Comparison of ENCODE assay signal across 8 cellular contexts in genomic region chr11:65262775-65263174, GRCh38. TPM values are rescaled to one million over a fixed set of nuclear protein-coding genes. Genes with fewer than 3 reads are reported as not detected.
DNase-seq lines count a peak whose midpoint lies in the region; ATAC-seq, FAIRE-seq and TF ChIP-seq lines count a peak whose summit lies in the region.

No MANE protein-coding gene starts in this region.

- no peaks in the 10 kb centered on the region for H3K9me3 Mint-ChIP-seq in activated CD4-positive, alpha-beta memory T cell treated with anti-CD3 and anti-CD28 coated beads for 36 hours

- dilution Hi-C loops in keratinocyte (cut with MboI; ENCODE audit: extremely low pct_ligation_motif_present, low sequenced_read_pairs), result no loop called here

- intact Hi-C loops in activated CD4-positive, alpha-beta memory T cell treated with anti-CD3 and anti-CD28 coated beads for 36 hours (cut with micrococcal nuclease), result loop anchor here (10.0 kb wide), 2 partner anchors 128 to 252 kb away; partner anchors contain the start of gene SYVN1
- intact Hi-C loops in thyroid gland (cut with DNase I), result no loop called here

- no peaks in the 10 kb centered on the region for H4K20me1 ChIP-seq in keratinocyte (ENCODE audit: control insufficient read depth, extremely low read depth, insufficient read depth, low read length)

- H3K27me3 ChIP-seq in keratinocyte (ENCODE audit: control insufficient read depth, extremely low read depth, insufficient read depth, low read length), result no peaks in the 10 kb centered on the region
- H3K27me3 ChIP-seq in thyroid gland, result no peaks in the 10 kb centered on the region

- H3K9me3 ChIP-seq in keratinocyte (ENCODE audit: control insufficient read depth, low read depth, low read length) (no peaks in the 10 kb centered on the region), thyroid gland (no peaks in the 10 kb centered on the region)

- 41 to 46% methylated on average over 6 of the region's 6 CpGs for WGBS in thyroid gland, 2 donors

- peaks cover 1 to 2% of the 10 kb centered on the region in 2 experiments for H3K36me3 ChIP-seq in keratinocyte (ENCODE audit: control insufficient read depth in 2 of 2, extremely low read depth in 1 of 2, insufficient read depth in 2 of 2, low read length in 2 of 2)
- no peaks in the 10 kb centered on the region for H3K36me3 ChIP-seq in thyroid gland

- H3K36me3 Mint-ChIP-seq in activated CD4-positive, alpha-beta memory T cell treated with anti-CD3 and anti-CD28 coated beads for 36 hours, result peaks cover 34% of the 10 kb centered on the region

- H3K27ac Mint-ChIP-seq in activated CD4-positive, alpha-beta memory T cell treated with anti-CD3 and anti-CD28 coated beads for 36 hours, result peak overlapping the region; percentile 94

- peak; percentile 59 for DNase-seq in activated effector memory CD4-positive, alpha-beta T cell treated with anti-CD3 and anti-CD28 coated beads, Interleukin-2, amount 50 U/mL, for 16 hours
- DNase-seq in activated effector memory CD4-positive, alpha-beta T cell treated with Interleukin-2 at 50 U/mL for 16 hours, result no peak
- DNase-seq in activated CD4-positive, alpha-beta memory T cell treated with anti-CD3 and anti-CD28 coated beads for 36 hours, result peak; percentile 19
- DNase-seq in keratinocyte (ENCODE audit: low read depth, low spot score) (no peak), thyroid gland (no peak), NCI-H2171 treated with DMSO at 0.1 percent for 48 hours (lab: John Stamatoyannopoulos, UW) (no peak), NCI-H187 treated with DMSO at 0.1 percent for 48 hours (lab: John Stamatoyannopoulos, UW) (no peak)

- no peak for FAIRE-seq in keratinocyte (lab: Jason Lieb, UNC)

- POLR2A ChIA-PET in activated CD4-positive, alpha-beta memory T cell treated with anti-CD3 and anti-CD28 coated beads for 36 hours (lab: Charles Lee), result interaction anchor here (0.9 to 2.2 kb wide), 14 partner anchors 8 to 238 kb away, joined by 3 to 23 read pairs (median 4); partner anchors contain the start of genes CAPN1, CDC42EP2, DPF2 and FAU

- peak overlapping the region; percentile 94 for H3K9ac ChIP-seq in keratinocyte (ENCODE audit: control insufficient read depth, extremely low read depth, insufficient read depth, low read length)

- peak overlapping the region; percentile 90 for H2AFZ ChIP-seq in keratinocyte (ENCODE audit: control insufficient read depth, low read length)

- H3K4me3 ChIP-seq in keratinocyte (ENCODE audit: control insufficient read depth in 2 of 3, extremely low read depth in 1 of 3, insufficient read depth in 2 of 3, low read depth in 1 of 3, low read length in 3 of 3) (peak overlapping the region; percentile 64 to 86 (median 73)), thyroid gland (replicated peaks in 1 of 3) (peak overlapping the region; percentile 16 to 51 (median 47))

- peak overlapping the region; percentile 97 for H3K4me2 ChIP-seq in keratinocyte (ENCODE audit: control insufficient read depth, extremely low read depth, insufficient read depth, low read depth, low read length)

- TF ChIP-seq CTCF in keratinocyte (optimal IDR thresholded peaks at IDR 0.05 in 1 of 3, IDR thresholded peaks at IDR 0.05 in 1 of 3, conservative IDR thresholded peaks at IDR 0.05 in 1 of 3; ENCODE audit: extremely low read depth in 1 of 3, insufficient read depth in 2 of 3, low read length in 3 of 3) (no peak), thyroid gland (IDR thresholded peaks at IDR 0.05) (no peak)

- H3K4me1 ChIP-seq in keratinocyte (ENCODE audit: control insufficient read depth, extremely low read depth, insufficient read depth, low read length), result peaks cover 13% of the 10 kb centered on the region
- peaks cover 13 to 14% of the 10 kb centered on the region in 2 donors for H3K4me1 ChIP-seq in thyroid gland

- no peaks in the 10 kb centered on the region for H3K27me3 Mint-ChIP-seq in activated CD4-positive, alpha-beta memory T cell treated with anti-CD3 and anti-CD28 coated beads for 36 hours

- no peak for ATAC-seq in GM19463 (IDR thresholded peaks at IDR 0.05; ENCODE audit: unreplicated experiment)

- CTCF ChIA-PET in activated CD4-positive, alpha-beta memory T cell treated with anti-CD3 and anti-CD28 coated beads for 36 hours (lab: Charles Lee), result interaction anchor here (1.0 to 2.6 kb wide), 12 partner anchors 12 to 83 kb away, joined by 3 to 22 read pairs (median 6); partner anchors contain the start of genes CAPN1, CDC42EP2 and DPF2

- peak overlapping the region; percentile 88 for H3K27ac ChIP-seq in keratinocyte (ENCODE audit: control insufficient read depth, insufficient read depth, low read length)
- H3K27ac ChIP-seq in thyroid gland, result peak overlapping the region in 1 of 3 donors; percentile 80

- peak overlapping the region; percentile 94 for H3K4me3 Mint-ChIP-seq in activated CD4-positive, alpha-beta memory T cell treated with anti-CD3 and anti-CD28 coated beads for 36 hours

- TF ChIP-seq POLR2A in thyroid gland (IDR thresholded peaks at IDR 0.05), result no peak

- peaks cover 36% of the 10 kb centered on the region for H3K4me1 Mint-ChIP-seq in activated CD4-positive, alpha-beta memory T cell treated with anti-CD3 and anti-CD28 coated beads for 36 hours (ENCODE audit: low read depth)

- peaks cover 22% of the 10 kb centered on the region for H3K79me2 ChIP-seq in keratinocyte (ENCODE audit: control insufficient read depth, insufficient read depth, low read length)

- no peaks in the 10 kb centered on the region for H3K9me1 ChIP-seq in keratinocyte (ENCODE audit: control insufficient read depth, extremely low read depth, insufficient read depth, low read length)

RNA-seq across cellular contexts. Expression of gene POLA2, which starts 1.0 kb away (rescaled TPM):
- 10 to 100 TPM; 62.9 to 66.9 TPM for total RNA-seq in activated CD4-positive, alpha-beta memory T cell treated with anti-CD3 and anti-CD28 coated beads for 36 hours
- polyA plus RNA-seq in keratinocyte, result 13.8 to 21.5 TPM (median 20.9 TPM) in 3 replicates
- polyA plus RNA-seq in keratinocyte (2011; ENCODE audit: low read depth), result 1.2 TPM
- polyA plus RNA-seq in keratinocyte (2011; cell fraction: cytosol; rRNA removed), result 7.3 and 15.7 TPM in 2 replicates
- 16.6 and 17.0 TPM in 2 replicates for polyA plus RNA-seq in keratinocyte (2011; cell fraction: nucleus; rRNA removed)
- 3.2 and 9.5 TPM in 2 replicates for polyA plus RNA-seq in keratinocyte (2012; ENCODE audit: low replicate concordance)
- polyA minus RNA-seq in keratinocyte, result 14.2 to 23.6 TPM (median 23.1 TPM) in 3 replicates
- polyA minus RNA-seq in keratinocyte (2011; cell fraction: cytosol; rRNA and poly(A)+ RNA removed), result 5.9 TPM
- polyA minus RNA-seq in keratinocyte (2011; cell fraction: nucleus; rRNA and poly(A)+ RNA removed), result 3.6 and 9.2 TPM in 2 replicates
- 10 to 100 TPM in 2 of 4 donors, 1 to 10 TPM in 2; 7.6 to 11.3 (median 10.4) TPM for total RNA-seq in thyroid gland

RNA-seq across cellular contexts. Expression of gene CDC42EP2, which starts 51.9 kb away (rescaled TPM):
- total RNA-seq in activated CD4-positive, alpha-beta memory T cell treated with anti-CD3 and anti-CD28 coated beads for 36 hours, result under 1 TPM in 1 of 2 experiments, not detected in 1; 0.26 TPM
- polyA plus RNA-seq in keratinocyte, result 3.6 to 18.7 TPM (median 6.1 TPM) in 3 replicates
- 0.82 TPM for polyA plus RNA-seq in keratinocyte (2011; ENCODE audit: low read depth)
- polyA plus RNA-seq in keratinocyte (2011; cell fraction: cytosol; rRNA removed), result 7.1 and 12.7 TPM in 2 replicates
- 15.7 and 19.5 TPM in 2 replicates for polyA plus RNA-seq in keratinocyte (2011; cell fraction: nucleus; rRNA removed)
- 5.8 and 21.7 TPM in 2 replicates for polyA plus RNA-seq in keratinocyte (2012; ENCODE audit: low replicate concordance)
- polyA minus RNA-seq in keratinocyte, result 9.7 to 64.5 TPM (median 12.2 TPM) in 3 replicates
- 20.1 TPM for polyA minus RNA-seq in keratinocyte (2011; cell fraction: cytosol; rRNA and poly(A)+ RNA removed)
- 16.4 and 16.9 TPM in 2 replicates for polyA minus RNA-seq in keratinocyte (2011; cell fraction: nucleus; rRNA and poly(A)+ RNA removed)
- 10 to 100 TPM; 20.6 to 35.7 (median 25.2) TPM for total RNA-seq in thyroid gland

Comparison
In these comparisons a context has a peak if more than half of its experiments do, and no peak if none do; other contexts are left out.
1. DNase-seq: peak in activated effector memory CD4-positive, alpha-beta T cell treated with anti-CD3 and anti-CD28 coated beads, Interleukin-2, amount 50 U/mL, for 16 hours (single experiment) and activated CD4-positive, alpha-beta memory T cell treated with anti-CD3 and anti-CD28 coated beads for 36 hours (single experiment); none in activated effector memory CD4-positive, alpha-beta T cell treated with Interleukin-2 at 50 U/mL for 16 hours (single experiment), keratinocyte (single experiment), thyroid gland (0 of 2), NCI-H2171 treated with DMSO at 0.1 percent for 48 hours (single experiment) and NCI-H187 treated with DMSO at 0.1 percent for 48 hours (single experiment).
2. RNA of gene POLA2, which starts 1.0 kb away (total RNA-seq): 62.9 to 66.9 TPM in activated CD4-positive, alpha-beta memory T cell treated with anti-CD3 and anti-CD28 coated beads for 36 hours; 7.6 to 11.3 TPM in thyroid gland; every median in the first group is over 4 times any median in the second.
3. RNA of gene CDC42EP2, which starts 51.9 kb away (total RNA-seq): 20.6 to 35.7 TPM in thyroid gland; 0.26 TPM in activated CD4-positive, alpha-beta memory T cell treated with anti-CD3 and anti-CD28 coated beads for 36 hours; every median in the first group is over 10 times any median in the second.